ENCODE assay signal across 8 cellular contexts in the genomic region with DNA sequence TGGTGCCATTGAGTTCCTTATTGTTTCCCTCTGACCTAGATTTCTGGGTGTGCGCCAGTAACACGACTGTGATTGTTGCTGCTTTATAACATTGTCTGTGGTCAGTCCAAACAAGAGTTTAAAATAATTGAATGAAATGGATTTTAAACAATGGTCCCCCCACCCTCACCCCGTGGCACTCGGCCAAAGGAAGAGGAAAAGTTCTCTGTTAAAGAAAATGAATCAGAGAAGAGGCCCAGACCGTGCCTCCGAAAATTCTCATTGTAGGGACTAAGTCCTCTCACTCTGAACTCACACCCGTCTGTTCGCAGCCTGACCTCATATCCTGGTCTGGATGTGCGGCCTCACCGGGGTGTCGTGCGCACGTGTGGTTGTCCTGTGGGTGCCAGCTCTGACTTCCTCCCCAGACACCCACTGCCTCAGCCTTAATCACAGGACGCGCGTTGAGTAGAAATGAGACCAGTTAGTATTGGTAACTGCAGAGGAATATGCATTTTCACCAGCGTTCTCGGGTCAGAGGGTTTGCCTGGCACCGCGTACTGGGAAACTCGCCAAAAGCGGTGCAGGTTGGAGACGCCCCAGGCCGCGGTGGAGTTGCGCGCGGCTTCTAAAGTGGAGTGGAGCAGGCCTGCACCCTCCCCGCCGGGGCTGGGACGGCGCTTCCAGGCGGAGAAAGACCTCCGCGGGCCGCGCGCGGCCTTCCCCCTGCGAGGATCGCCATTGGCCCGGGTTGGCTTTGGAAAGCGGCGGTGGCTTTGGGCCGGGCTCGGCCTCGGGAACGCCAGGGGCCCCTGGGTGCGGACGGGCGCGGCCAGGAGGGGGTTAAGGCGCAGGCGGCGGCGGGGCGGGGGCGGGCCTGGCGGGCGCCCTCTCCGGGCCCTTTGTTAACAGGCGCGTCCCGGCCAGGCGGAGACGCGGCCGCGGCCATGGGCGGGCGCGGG. TPM values are rescaled to one million over a fixed set of nuclear protein-coding genes. Genes with fewer than 3 reads are reported as not detected.
DNase-seq lines count a peak whose midpoint lies in the region; ATAC-seq and TF ChIP-seq lines count a peak whose summit lies in the region.

A gene (plus strand): TSS at position 884 of the 941 bp plus-strand sequence. CDS start 193 bp downstream, outside the sequence.

- TF ChIP-seq EP300 in SK-N-SH (IDR thresholded peaks at IDR 0.05; ENCODE audit: borderline replicate concordance in 1 of 2, low read depth in 1 of 2, low read length in 1 of 2) (peak; percentile 3 to 6; a peak in 2 of 4 replicates), ovary (IDR thresholded peaks at IDR 0.05) (no peak)

- peak within 1 kb of the TSS; percentile 94 for H3K9ac ChIP-seq in SK-N-SH

- H3K4me3 ChIP-seq in LNCaP clone FGC (ENCODE audit: low read depth, low read length): peak within 1 kb of the TSS; percentile 66
- H3K4me3 ChIP-seq in SK-N-SH (ENCODE audit: low read depth in 2 of 2, low read length in 1 of 2): peak within 1 kb of the TSS; percentile 73 to 77
- peak within 1 kb of the TSS; percentile 52 for H3K4me3 ChIP-seq in ovary
- peak within 1 kb of the TSS; percentile 62 for H3K4me3 ChIP-seq in tibial artery

- 6% methylated on average over 25 of the region's 72 CpGs for whole genome bisulfite sequencing in SK-N-SH (ENCODE audit: low lambda C conversion rate)
- 1 to 3% (median 2%) methylated on average over 29 to 72 of the region's 72 CpGs for WGBS in ovary, 3 donors

- ATAC-seq in GM21576 (IDR thresholded peaks at IDR 0.05; ENCODE audit: unreplicated experiment): peak; percentile 61

- POLR2A ChIA-PET in SK-N-SH (lab: Yijun Ruan, JAX): interaction anchor here (1.0 kb wide), 1 partner anchor 11 kb away, joined by 3 read pairs; no protein-coding TSS in a partner anchor

- H3K9me3 ChIP-seq in SK-N-SH (no peaks in the 10 kb centered on the region), ovary (no peaks in the 10 kb centered on the region), tibial artery (no peaks in the 10 kb centered on the region)

- peak; percentile 64 for DNase-seq in DMS153 treated with DMSO at 0.1 percent for 48 hours (lab: John Stamatoyannopoulos, UW; ENCODE audit: unreplicated experiment)
- no peak for DNase-seq in LNCaP clone FGC (ENCODE audit: low read depth)
- peak; percentile 93 for DNase-seq in SK-N-SH
- DNase-seq in activated naive CD4-positive, alpha-beta T cell treated with anti-CD3 and anti-CD28 coated beads, Interleukin-2, amount 50 U/mL, for 16 hours: peak; percentile 56
- DNase-seq in globus pallidus (ENCODE audit: low spot score): peak; percentile 70
- DNase-seq in ovary: peak; percentile 70 to 85 (median 76)
- peak; percentile 77 to 85 for DNase-seq in tibial artery

- intact Hi-C loops in ovary (cut with DNase I): loop anchor here in 3 of 4 donors (5.0 to 10.0 kb wide), 2 partner anchors 50 to 52 kb away; no protein-coding TSS in a partner anchor
- intact Hi-C loops in tibial artery (cut with DNase I; ENCODE audit: low total_unique reads): loop anchor here (5.0 kb wide), 1 partner anchor 52 kb away; no protein-coding TSS in a partner anchor

- peak within 1 kb of the TSS; percentile 45; the same call in 1 of the 2 replicates for H2AFZ ChIP-seq in SK-N-SH (ENCODE audit: low read depth)

- H3F3A ChIP-seq in SK-N-SH (replicated peaks; ENCODE audit: insufficient read depth): peaks cover 21% of the 10 kb centered on the region

- TF ChIP-seq POLR2A in ovary (IDR thresholded peaks at IDR 0.05): no peak

- H3K4me2 ChIP-seq in SK-N-SH: peak within 1 kb of the TSS; percentile 88

- H4K20me1 ChIP-seq in SK-N-SH (ENCODE audit: insufficient read depth): peaks cover 27% of the 10 kb centered on the region

- no peak for TF ChIP-seq CTCF in LNCaP clone FGC (IDR thresholded peaks at IDR 0.05; ENCODE audit: control insufficient read depth, extremely low read depth, insufficient read depth)
- no peak for TF ChIP-seq CTCF in SK-N-SH (IDR thresholded peaks at IDR 0.05)
- no peak for TF ChIP-seq CTCF in ovary (IDR thresholded peaks at IDR 0.05)
- TF ChIP-seq CTCF in tibial artery (IDR thresholded peaks at IDR 0.05): no peak

- no peaks in the 10 kb centered on the region for H3K9me2 ChIP-seq in SK-N-SH

- CTCF ChIA-PET in SK-N-SH (lab: Yijun Ruan, JAX): interaction anchor here (1.0 to 1.8 kb wide), 6 partner anchors 10 to 128 kb away, joined by 3 to 6 read pairs (median 3); no protein-coding TSS in a partner anchor

- no peak for TF ChIP-seq RAD21 in SK-N-SH (IDR thresholded peaks at IDR 0.05; ENCODE audit: low read length)

- H3K27me3 ChIP-seq in SK-N-SH (ENCODE audit: insufficient read depth) (no peaks in the 10 kb centered on the region), ovary (no peaks in the 10 kb centered on the region), tibial artery (no peaks in the 10 kb centered on the region)

- H3K79me2 ChIP-seq in SK-N-SH (ENCODE audit: insufficient read depth): peaks cover 80% of the 10 kb centered on the region

- H3K36me3 ChIP-seq in SK-N-SH (replicated peaks in 1 of 2; ENCODE audit: control insufficient read depth in 1 of 2, insufficient read depth in 2 of 2, low read length in 1 of 2) (peaks cover 0 to 9% of the 10 kb centered on the region in 2 experiments), ovary (no peaks in the 10 kb centered on the region), tibial artery (no peaks in the 10 kb centered on the region)

- H3K27ac ChIP-seq in SK-N-SH (ENCODE audit: low read depth in 2 of 2, low read length in 1 of 2) (peak within 1 kb of the TSS; percentile 87 to 97), ovary (peak within 1 kb of the TSS; percentile 86 to 92), tibial artery (peak within 1 kb of the TSS; percentile 89 to 91)

- H3K4me1 ChIP-seq in SK-N-SH (ENCODE audit: control insufficient read depth in 1 of 2, insufficient read depth in 2 of 2, low read depth in 1 of 2, low read length in 1 of 2): peaks cover 40 to 47% of the 10 kb centered on the region in 2 experiments
- peaks cover 10% of the 10 kb centered on the region for H3K4me1 ChIP-seq in ovary (ENCODE audit: insufficient read depth)
- H3K4me1 ChIP-seq in tibial artery: peaks cover 0 to 54% (median 35%) of the 10 kb centered on the region in 4 donors

TF ChIP-seq in SK-N-SH, 30 proteins besides CTCF, POLR2A, EP300 and RAD21 (continues in another document):
- TF ChIP-seq, protein P1, sequence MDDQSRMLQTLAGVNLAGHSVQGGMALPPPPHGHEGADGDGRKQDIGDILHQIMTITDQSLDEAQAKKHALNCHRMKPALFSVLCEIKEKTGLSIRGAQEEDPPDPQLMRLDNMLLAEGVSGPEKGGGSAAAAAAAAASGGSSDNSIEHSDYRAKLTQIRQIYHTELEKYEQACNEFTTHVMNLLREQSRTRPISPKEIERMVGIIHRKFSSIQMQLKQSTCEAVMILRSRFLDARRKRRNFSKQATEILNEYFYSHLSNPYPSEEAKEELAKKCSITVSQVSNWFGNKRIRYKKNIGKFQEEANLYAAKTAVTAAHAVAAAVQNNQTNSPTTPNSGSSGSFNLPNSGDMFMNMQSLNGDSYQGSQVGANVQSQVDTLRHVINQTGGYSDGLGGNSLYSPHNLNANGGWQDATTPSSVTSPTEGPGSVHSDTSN (IDR thresholded peaks at IDR 0.05): no peak
- TF ChIP-seq TCF12 (IDR thresholded peaks at IDR 0.05): no peak
- TF ChIP-seq POLR2AphosphoS5 (IDR thresholded peaks at IDR 0.05; ENCODE audit: low read depth, low read length): no peak
- TF ChIP-seq, protein P2, sequence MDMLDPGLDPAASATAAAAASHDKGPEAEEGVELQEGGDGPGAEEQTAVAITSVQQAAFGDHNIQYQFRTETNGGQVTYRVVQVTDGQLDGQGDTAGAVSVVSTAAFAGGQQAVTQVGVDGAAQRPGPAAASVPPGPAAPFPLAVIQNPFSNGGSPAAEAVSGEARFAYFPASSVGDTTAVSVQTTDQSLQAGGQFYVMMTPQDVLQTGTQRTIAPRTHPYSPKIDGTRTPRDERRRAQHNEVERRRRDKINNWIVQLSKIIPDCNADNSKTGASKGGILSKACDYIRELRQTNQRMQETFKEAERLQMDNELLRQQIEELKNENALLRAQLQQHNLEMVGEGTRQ (IDR thresholded peaks at IDR 0.05; ENCODE audit: borderline replicate concordance, low read depth, low read length): no peak
- TF ChIP-seq CHD2 (IDR thresholded peaks at IDR 0.05; ENCODE audit: low read length, partially characterized antibody): no peak
- TF ChIP-seq, protein P3, sequence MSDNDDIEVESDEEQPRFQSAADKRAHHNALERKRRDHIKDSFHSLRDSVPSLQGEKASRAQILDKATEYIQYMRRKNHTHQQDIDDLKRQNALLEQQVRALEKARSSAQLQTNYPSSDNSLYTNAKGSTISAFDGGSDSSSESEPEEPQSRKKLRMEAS (IDR thresholded peaks at IDR 0.05; ENCODE audit: low read depth): peak; percentile 82
- no peak for TF ChIP-seq YY1 (IDR thresholded peaks at IDR 0.05; ENCODE audit: low read depth)
- no peak for TF ChIP-seq GATA2 (CRISPR knock-in tag; IDR thresholded peaks at IDR 0.05)
- TF ChIP-seq, protein P4, sequence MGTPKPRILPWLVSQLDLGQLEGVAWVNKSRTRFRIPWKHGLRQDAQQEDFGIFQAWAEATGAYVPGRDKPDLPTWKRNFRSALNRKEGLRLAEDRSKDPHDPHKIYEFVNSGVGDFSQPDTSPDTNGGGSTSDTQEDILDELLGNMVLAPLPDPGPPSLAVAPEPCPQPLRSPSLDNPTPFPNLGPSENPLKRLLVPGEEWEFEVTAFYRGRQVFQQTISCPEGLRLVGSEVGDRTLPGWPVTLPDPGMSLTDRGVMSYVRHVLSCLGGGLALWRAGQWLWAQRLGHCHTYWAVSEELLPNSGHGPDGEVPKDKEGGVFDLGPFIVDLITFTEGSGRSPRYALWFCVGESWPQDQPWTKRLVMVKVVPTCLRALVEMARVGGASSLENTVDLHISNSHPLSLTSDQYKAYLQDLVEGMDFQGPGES (IDR thresholded peaks at IDR 0.05; ENCODE audit: low read depth, low read length): no peak
- 0 out of 2 replicates have a peak, but pooled peaks have one; percentile 44 for TF ChIP-seq RCOR1 (IDR thresholded peaks at IDR 0.05; ENCODE audit: low read length)
- TF ChIP-seq MEF2A (IDR thresholded peaks at IDR 0.05; ENCODE audit: borderline replicate concordance, low read depth): no peak
- no peak for TF ChIP-seq TEAD4 (IDR thresholded peaks at IDR 0.05; ENCODE audit: borderline replicate concordance, insufficient read depth)
- TF ChIP-seq NRF1 (IDR thresholded peaks at IDR 0.05; ENCODE audit: low read depth, low read length): peak; percentile 30; the same call in 1 of the 2 replicates
- TF ChIP-seq GABPA (IDR thresholded peaks at IDR 0.05; ENCODE audit: low read depth): no peak
- 0 out of 2 replicates have a peak, but pooled peaks have one; percentile 12 for TF ChIP-seq ELF1 (IDR thresholded peaks at IDR 0.05)
- TF ChIP-seq RXRA (IDR thresholded peaks at IDR 0.05; ENCODE audit: borderline replicate concordance, low read depth): peak; percentile 51; the same call in 1 of the 2 replicates
- TF ChIP-seq SMC3 (IDR thresholded peaks at IDR 0.05; ENCODE audit: low read depth, low read length): no peak

RNA-seq across cellular contexts. Expression of the gene that starts here (rescaled TPM):
- polyA plus RNA-seq in SK-N-SH (2012; rRNA removed) (23.5 and 24.6 TPM in 2 replicates), ovary (10 to 100 TPM; 49.1 to 56.9 TPM)
- polyA plus RNA-seq in SK-N-SH (2012; cell fraction: cytosol; rRNA removed): 16.8 and 22.1 TPM in 2 replicates
- 46.2 and 46.5 TPM in 2 replicates for polyA plus RNA-seq in SK-N-SH (2012; cell fraction: nucleus; rRNA removed)
- 100 to 1,000 TPM in 3 of 7 donors, 10 to 100 TPM in 4; 39.4 to 112 (median 92.5) TPM for total RNA-seq in ovary
